ENCODE assay signal across 8 cellular contexts in genomic region chr2:20350105-20350712, GRCh38. TPM values are rescaled to one million over a fixed set of nuclear protein-coding genes. Genes with fewer than 3 reads are reported as not detected.
DNase-seq lines count a peak whose midpoint lies in the region; ATAC-seq and TF ChIP-seq lines count a peak whose summit lies in the region.

No MANE protein-coding gene starts in this region.

- H3K27me3 ChIP-seq in Peyer's patch = no peaks in the 10 kb centered on the region
- no peaks in the 10 kb centered on the region for H3K27me3 ChIP-seq in ovary
- no peaks in the 10 kb centered on the region for H3K27me3 ChIP-seq in tibial nerve

- peak overlapping the region; percentile 97 for H3K4me3 Mint-ChIP-seq in glutamatergic neuron (ENCODE audit: unreplicated experiment)

- no peak for TF ChIP-seq EP300 in ovary (IDR thresholded peaks at IDR 0.05)
- no peak for TF ChIP-seq EP300 in tibial nerve (IDR thresholded peaks at IDR 0.05)

- peaks cover 37% of the 10 kb centered on the region for H3K4me1 Mint-ChIP-seq in glutamatergic neuron (ENCODE audit: low read depth, unreplicated experiment)

- no peaks in the 10 kb centered on the region for H3K36me3 Mint-ChIP-seq in glutamatergic neuron (ENCODE audit: unreplicated experiment)

- ATAC-seq in HG03342 (IDR thresholded peaks at IDR 0.05; ENCODE audit: unreplicated experiment) = peak; percentile 27

- intact Hi-C loops in ovary (cut with DNase I) = no loop called here

- H3K27ac ChIP-seq in C4-2B = peak overlapping the region; percentile 97
- H3K27ac ChIP-seq in Peyer's patch = peak overlapping the region; percentile 93 to 98 (median 96)
- peak overlapping the region; percentile 92 for H3K27ac ChIP-seq in ovary
- H3K27ac ChIP-seq in tibial nerve = peak overlapping the region; percentile 94 to 99 (median 97)

- peaks cover 0 to 49% (median 16%) of the 10 kb centered on the region in 4 donors for H3K4me1 ChIP-seq in Peyer's patch
- peaks cover 12% of the 10 kb centered on the region for H3K4me1 ChIP-seq in ovary (ENCODE audit: insufficient read depth)
- H3K4me1 ChIP-seq in tibial nerve = peaks cover 0 to 58% (median 28%) of the 10 kb centered on the region in 4 donors

- H3K4me3 ChIP-seq in Peyer's patch (peak overlapping the region; percentile 75 to 97 (median 87)), ovary (peak overlapping the region; percentile 85), tibial nerve (peak overlapping the region; percentile 85 to 96 (median 90))

- H3K36me3 ChIP-seq in Peyer's patch = no peaks in the 10 kb centered on the region
- H3K36me3 ChIP-seq in ovary = no peaks in the 10 kb centered on the region
- peaks cover 0 to 4% (median 0%) of the 10 kb centered on the region in 3 donors for H3K36me3 ChIP-seq in tibial nerve

- H3K27ac Mint-ChIP-seq in glutamatergic neuron (ENCODE audit: unreplicated experiment) = peak overlapping the region; percentile 78

- TF ChIP-seq CTCF in C4-2B (conservative IDR thresholded peaks at IDR 0.05) (no peak), Peyer's patch (IDR thresholded peaks at IDR 0.05) (no peak), glutamatergic neuron (IDR thresholded peaks at IDR 0.05; ENCODE audit: partially characterized antibody, unreplicated experiment) (no peak), ovary (IDR thresholded peaks at IDR 0.05) (no peak), tibial nerve (IDR thresholded peaks at IDR 0.05) (peak in 1 of 5 experiments; percentile 7)

- peaks cover 6% of the 10 kb centered on the region for H3K9me3 Mint-ChIP-seq in glutamatergic neuron (ENCODE audit: unreplicated experiment)

- DNase-seq in GM19238 (ENCODE audit: insufficient read length, low spot score) (peak; percentile 42), Peyer's patch (peak; percentile 57 to 79 (median 76)), activated gamma-delta T cell treated with Interleukin-2 at 50 U/mL for 16 hours (peak; percentile 53), glutamatergic neuron (peak; percentile 71), ovary (peak; percentile 53 to 78 (median 71)), tibial nerve (ENCODE audit: low spot score in 2 of 2) (no peak)

- 0% methylated on average over 53 to 64 of the region's 64 CpGs for WGBS in ovary, 3 donors
- 0 to 1% methylated on average over 34 to 47 of the region's 64 CpGs for WGBS in tibial nerve, 2 donors

- TF ChIP-seq POLR2A in Peyer's patch (IDR thresholded peaks at IDR 0.05) (no peak), ovary (IDR thresholded peaks at IDR 0.05) (no peak), tibial nerve (IDR thresholded peaks at IDR 0.05) (no peak)

- H3K27me3 Mint-ChIP-seq in glutamatergic neuron (ENCODE audit: unreplicated experiment) = peaks cover 6% of the 10 kb centered on the region

- H3K9me3 ChIP-seq in Peyer's patch (no peaks in the 10 kb centered on the region), ovary (no peaks in the 10 kb centered on the region), tibial nerve (no peaks in the 10 kb centered on the region)

RNA-seq across cellular contexts. Expression of gene PUM2, which starts 0.4 kb away (rescaled TPM):
- 10 to 100 TPM; 61.2 to 88.3 (median 74.8) TPM for total RNA-seq in Peyer's patch
- total RNA-seq in glutamatergic neuron (ENCODE audit: unreplicated experiment) = 113 TPM
- 100 to 1,000 TPM in 4 of 7 donors, 10 to 100 TPM in 3; 49.3 to 148 (median 106) TPM for total RNA-seq in ovary
- polyA plus RNA-seq in ovary = 10 to 100 TPM; 40.3 to 49.5 TPM
- 10 to 100 TPM; 62.0 to 78.2 (median 73.5) TPM for total RNA-seq in tibial nerve

Comparison
In these comparisons a context has a peak if more than half of its experiments do, and no peak if none do; other contexts are left out.
1. DNase-seq: peak in GM19238 (single experiment), Peyer's patch (3 of 3), activated gamma-delta T cell treated with Interleukin-2 at 50 U/mL for 16 hours (single experiment), glutamatergic neuron (single experiment) and ovary (5 of 5); none in tibial nerve (0 of 2).
2. Peak in every context shown above with its lines, with median percentiles within 50 percentile points of each other: H3K27ac ChIP-seq and H3K4me3 ChIP-seq.